9 cellular contexts compared by ENCODE assay signal in the genomic region with DNA sequence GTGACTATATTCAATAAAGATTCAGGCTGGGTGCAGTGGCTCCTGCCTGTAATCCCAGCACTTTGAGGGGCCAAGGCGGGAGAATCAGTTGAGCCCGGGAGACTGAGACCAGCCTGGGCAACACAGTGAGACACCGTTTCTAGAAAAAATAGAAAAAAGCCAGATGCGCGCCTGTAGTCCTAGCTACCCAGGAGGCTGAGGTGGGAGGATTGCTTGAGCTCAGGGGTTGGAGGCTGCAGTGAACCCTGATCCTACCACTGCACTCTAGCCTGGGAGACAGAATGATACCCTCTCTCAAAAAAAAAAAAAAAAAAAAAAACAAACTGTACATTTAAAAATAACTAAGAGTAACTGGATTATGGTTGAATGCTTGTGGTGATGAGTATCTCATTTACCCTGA. TPM values are rescaled to one million over a fixed set of nuclear protein-coding genes. Genes with fewer than 3 reads are reported as not detected.
DNase-seq lines count a peak whose midpoint lies in the region; ATAC-seq and TF ChIP-seq lines count a peak whose summit lies in the region.
"Had no signal": no experiment of that assay in that cellular context is flagged by ENCODE, and none has a peak within 500 bp of the region (broad histone marks: within the 10 kb centered on the region; RNA-seq: fewer than 3 reads in every experiment).

No MANE protein-coding gene starts in this region.

- H3K4me1 ChIP-seq in heart left ventricle: peaks cover 0 to 21% (median 12%) of the 10 kb centered on the region in 12 donors
- peaks cover 12 to 19% (median 17%) of the 10 kb centered on the region in 4 donors for H3K4me1 ChIP-seq in liver (ENCODE audit: control insufficient read depth in 4 of 4, insufficient read depth in 4 of 4, low read length in 3 of 4)

- no peak for TF ChIP-seq RAD21 in liver (IDR thresholded peaks at IDR 0.05)

- H3K27me3 Mint-ChIP-seq in activated naive CD8-positive, alpha-beta T cell treated with anti-CD3 and anti-CD28 coated beads, Interleukin-2, amount 50 U/mL, for 24 hours: no peaks in the 10 kb centered on the region
- no peaks in the 10 kb centered on the region for H3K27me3 Mint-ChIP-seq in type B pancreatic cell

- H3K9ac ChIP-seq in liver (ENCODE audit: low read depth in 1 of 2, low read length in 2 of 2): peak overlapping the region in 1 of 2 donors; percentile 66

- TF ChIP-seq CTCF in heart left ventricle (IDR thresholded peaks at IDR 0.05) (no peak), liver (IDR thresholded peaks at IDR 0.05; ENCODE audit: low read depth, low read length, missing input control) (no peak), type B pancreatic cell (conservative IDR thresholded peaks at IDR 0.05) (no peak)

- H3K27ac ChIP-seq in heart left ventricle (peak overlapping the region in 7 of 12 donors; percentile 69 to 86 (median 81)), liver (ENCODE audit: low read depth in 1 of 2, low read length in 2 of 2) (no peak overlapping the region)

- ATAC-seq in heart left ventricle (no peak), Right ventricle myocardium superior (ENCODE audit: poor library complexity) (no peak), GM18907 (IDR thresholded peaks at IDR 0.05; ENCODE audit: unreplicated experiment) (no peak)
- ATAC-seq in activated naive CD8-positive, alpha-beta T cell treated with anti-CD3 and anti-CD28 coated beads, Interleukin-2, amount 50 U/mL, for 24 hours: no peak

- no peaks in the 10 kb centered on the region for H3K27me3 ChIP-seq in heart left ventricle
- H3K27me3 ChIP-seq in liver (ENCODE audit: control insufficient read depth in 4 of 4, insufficient read depth in 4 of 4, low read length in 3 of 4): no peaks in the 10 kb centered on the region

- peak overlapping the region; percentile 47 for H3K4me3 Mint-ChIP-seq in activated naive CD8-positive, alpha-beta T cell treated with anti-CD3 and anti-CD28 coated beads, Interleukin-2, amount 50 U/mL, for 24 hours
- peak overlapping the region; percentile 98 for H3K4me3 Mint-ChIP-seq in type B pancreatic cell

- H3K27ac Mint-ChIP-seq in activated naive CD8-positive, alpha-beta T cell treated with anti-CD3 and anti-CD28 coated beads, Interleukin-2, amount 50 U/mL, for 24 hours: no peak overlapping the region
- no peak overlapping the region for H3K27ac Mint-ChIP-seq in type B pancreatic cell

- DNase-seq in heart left ventricle: no peak
- DNase-seq in Right ventricle myocardium superior: no peak
- DNase-seq in activated naive CD8-positive, alpha-beta T cell treated with anti-CD3 and anti-CD28 coated beads, Interleukin-2, amount 50 U/mL, for 24 hours: no peak
- no peak for DNase-seq in type B pancreatic cell (ENCODE audit: extremely low spot score, unreplicated experiment)
- no peak for DNase-seq in C1 segment of cervical spinal cord (lab: John Stamatoyannopoulos, UW)
- no peak for DNase-seq in A172 (ENCODE audit: low spot score)
- DNase-seq: activated naive CD4-positive, alpha-beta T cell treated with anti-CD3 and anti-CD28 coated beads, Interleukin-2, amount 50 U/mL, for 16 hours had no signal

- H3K4me1 Mint-ChIP-seq in activated naive CD8-positive, alpha-beta T cell treated with anti-CD3 and anti-CD28 coated beads, Interleukin-2, amount 50 U/mL, for 24 hours: peaks cover 6% of the 10 kb centered on the region
- no peaks in the 10 kb centered on the region for H3K4me1 Mint-ChIP-seq in type B pancreatic cell (ENCODE audit: unreplicated experiment)

- no peaks in the 10 kb centered on the region for H3K9me3 ChIP-seq in heart left ventricle
- H3K9me3 ChIP-seq in liver (ENCODE audit: control insufficient read depth in 4 of 4, low read length in 3 of 4): no peaks in the 10 kb centered on the region

- H3K36me3 Mint-ChIP-seq in activated naive CD8-positive, alpha-beta T cell treated with anti-CD3 and anti-CD28 coated beads, Interleukin-2, amount 50 U/mL, for 24 hours (ENCODE audit: low read depth): no peaks in the 10 kb centered on the region
- no peaks in the 10 kb centered on the region for H3K36me3 Mint-ChIP-seq in type B pancreatic cell

- intact Hi-C loops in heart left ventricle (cut with DNase I) (loop anchor here in 8 of 10 donors (5.0 to 10.0 kb wide), 7 partner anchors 94 to 1344 kb away; partner anchors contain the start of genes BBS12 (in 3 of the 8) and FGF2 (in 2 of the 8)), Right ventricle myocardium superior (cut with DNase I) (loop anchor here (10.0 kb wide), 1 partner anchor 316 kb away; no protein-coding TSS in a partner anchor)

- TF ChIP-seq POLR2A in heart left ventricle (IDR thresholded peaks at IDR 0.05): no peak

- peak overlapping the region in 10 of 12 donors; percentile 77 to 95 (median 85) for H3K4me3 ChIP-seq in heart left ventricle
- peak overlapping the region in 2 of 3 donors; percentile 62 to 70 for H3K4me3 ChIP-seq in liver (ENCODE audit: low read depth in 1 of 3, low read length in 3 of 3)

- WGBS in heart left ventricle, 4 donors: 84 to 92% (median 90%) methylated on average over 5 of the region's 5 CpGs
- 87% methylated on average over 5 of the region's 5 CpGs for WGBS in liver

- peaks cover 0 to 12% (median 4%) of the 10 kb centered on the region in 9 donors for H3K36me3 ChIP-seq in heart left ventricle
- peaks cover 0 to 4% (median 0%) of the 10 kb centered on the region in 4 donors for H3K36me3 ChIP-seq in liver (ENCODE audit: control insufficient read depth in 4 of 4, insufficient read depth in 3 of 4, low read depth in 1 of 4, low read length in 3 of 4)

- no peaks in the 10 kb centered on the region for H3K9me3 Mint-ChIP-seq in activated naive CD8-positive, alpha-beta T cell treated with anti-CD3 and anti-CD28 coated beads, Interleukin-2, amount 50 U/mL, for 24 hours
- no peaks in the 10 kb centered on the region for H3K9me3 Mint-ChIP-seq in type B pancreatic cell

TF ChIP-seq in liver, 16 proteins besides CTCF, POLR2A, EP300 and RAD21:
- TF ChIP-seq GABPA (IDR thresholded peaks at IDR 0.05 in 1 of 2, conservative IDR thresholded peaks at IDR 0.05 in 1 of 2) (no peak), HNF4A (conservative IDR thresholded peaks at IDR 0.05) (no peak), SP1 (IDR thresholded peaks at IDR 0.05) (no peak), FOXA2 (IDR thresholded peaks at IDR 0.05) (no peak), TAF1 (conservative IDR thresholded peaks at IDR 0.05) (no peak), NR2F2 (IDR thresholded peaks at IDR 0.05) (no peak), RXRA (IDR thresholded peaks at IDR 0.05) (no peak), ZBTB33 (IDR thresholded peaks at IDR 0.05) (no peak), FOXA1 (IDR thresholded peaks at IDR 0.05) (no peak), JUND (IDR thresholded peaks at IDR 0.05) (no peak), YY1 (IDR thresholded peaks at IDR 0.05) (no peak)
- TF ChIP-seq, protein P1, sequence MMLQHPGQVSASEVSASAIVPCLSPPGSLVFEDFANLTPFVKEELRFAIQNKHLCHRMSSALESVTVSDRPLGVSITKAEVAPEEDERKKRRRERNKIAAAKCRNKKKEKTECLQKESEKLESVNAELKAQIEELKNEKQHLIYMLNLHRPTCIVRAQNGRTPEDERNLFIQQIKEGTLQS (IDR thresholded peaks at IDR 0.05): no peak

RNA-seq across cellular contexts. Expression of gene NUDT6, which starts 1.1 kb away (rescaled TPM):
- total RNA-seq in heart left ventricle: 10 to 100 TPM in 6 of 9 donors, 1 to 10 TPM in 3; 6.7 to 19.8 (median 15.1) TPM
- 10 to 100 TPM in 1 of 2 donors, 1 to 10 TPM in 1; 6.9 to 22.5 TPM for polyA plus RNA-seq in heart left ventricle
- total RNA-seq in Right ventricle myocardium superior: 16.1 TPM
- 10 to 100 TPM in 1 of 2 donors, 1 to 10 TPM in 1; 8.8 to 10.9 TPM for total RNA-seq in liver
- 10 to 100 TPM; 11.1 to 13.8 TPM for polyA plus RNA-seq in liver
- 5.1 and 10.8 TPM in 2 replicates for total RNA-seq in type B pancreatic cell (ENCODE audit: low replicate concordance)
- 7.2 and 11.3 TPM in 2 replicates for total RNA-seq in A172 (2014; rRNA removed; shearing (Covaris generic))

Comparison
In these comparisons a context has a peak if more than half of its experiments do, and no peak if none do; other contexts are left out.
1. H3K27ac ChIP-seq: peak in heart left ventricle (7 of 12); none in liver (0 of 2).